ENCODE assay signal across 19 cellular contexts in the genomic region with DNA sequence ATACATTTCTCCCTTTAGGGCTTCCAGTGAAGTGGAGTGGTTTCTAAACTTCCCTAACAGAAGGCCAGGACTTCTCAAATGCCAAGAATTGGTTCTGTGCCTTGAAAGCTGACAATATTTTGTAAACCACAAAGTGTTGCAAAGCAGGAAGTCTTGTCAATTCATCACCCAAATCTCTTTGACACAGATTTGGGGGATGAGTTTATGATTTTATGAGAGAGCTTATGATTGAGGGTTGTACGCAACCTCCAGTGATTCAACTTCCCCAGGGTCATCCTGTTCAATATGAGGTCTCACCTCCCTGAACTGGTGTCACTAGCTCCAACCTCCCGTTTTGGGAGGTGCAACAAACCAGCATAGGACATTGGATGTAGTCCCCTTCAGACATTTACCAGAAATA.
A peak's percentile ranks its signal among the peaks of the same experiment; 100 is the strongest.
DNase-seq lines count a peak whose midpoint lies in the region; ATAC-seq, FAIRE-seq and TF ChIP-seq lines count a peak whose summit lies in the region.
"Had no signal": no experiment of that assay in that cellular context is flagged by ENCODE, and none has a peak within 500 bp of the region (broad histone marks: within the 10 kb centered on the region; RNA-seq: fewer than 3 reads in every experiment).

No MANE protein-coding gene starts in this region.

- FAIRE-seq in kidney (lab: Jason Lieb, UNC): no peak

- intact Hi-C loops in upper lobe of right lung (cut with DNase I): no loop called here
- intact Hi-C loops in kidney (cut with DNase I): no loop called here

- H3K9me3 ChIP-seq in RWPE2 (ENCODE audit: severe bottlenecking) (no peaks in the 10 kb centered on the region), upper lobe of right lung (no peaks in the 10 kb centered on the region), kidney (ENCODE audit: control insufficient read depth in 1 of 2, low read length in 2 of 2) (no peaks in the 10 kb centered on the region)
- H3K9me3 ChIP-seq: BLaER1, SJSA1 had no signal

- H3K36me3 ChIP-seq in RWPE2 (ENCODE audit: low read depth): no peaks in the 10 kb centered on the region
- H3K36me3 ChIP-seq in upper lobe of right lung: no peaks in the 10 kb centered on the region
- no peaks in the 10 kb centered on the region for H3K36me3 ChIP-seq in kidney (ENCODE audit: control insufficient read depth in 1 of 2, insufficient read depth in 2 of 2, low read length in 2 of 2)
- H3K36me3 ChIP-seq: BLaER1, SJSA1 had no signal

- ATAC-seq in RWPE2 (ENCODE audit: low read depth): peak; percentile 51; the same call in 2 of the 3 replicates
- ATAC-seq in upper lobe of right lung: peak; percentile 79
- no peak for ATAC-seq in GM18873 (IDR thresholded peaks at IDR 0.05; ENCODE audit: low FRiP score, unreplicated experiment)
- ATAC-seq: HCT116 had no signal

- H3K27ac ChIP-seq in HL-60 (replicated peaks): no peak overlapping the region
- H3K27ac ChIP-seq in RWPE2 (ENCODE audit: poor library complexity, severe bottlenecking): peak overlapping the region; percentile 36
- no peak overlapping the region for H3K27ac ChIP-seq in upper lobe of right lung
- no peak overlapping the region for H3K27ac ChIP-seq in kidney (ENCODE audit: low read depth in 2 of 2, low read length in 2 of 2)
- H3K27ac ChIP-seq: BLaER1, SJSA1 had no signal

- DNase-seq in HL-60 (ENCODE audit: low read depth in 1 of 2, low spot score in 1 of 2) (peak; percentile 16 to 57), MV-4-11 (lab: John Stamatoyannopoulos, UW) (peak; percentile 85), RWPE2 (ENCODE audit: low spot score) (no peak), upper lobe of right lung (no peak), midbrain (lab: John Stamatoyannopoulos, UW) (no peak), kidney (no peak)
- DNase-seq: COR-L47; DMS153; NCI-H1048; NCI-H146; NCI-H2081 treated with DMSO at 0.1 percent for 48 hours; NCI-H226; NCI-H526 treated with DMSO at 0.1 percent for 48 hours; NK-92 treated with Interleukin-12 subunit alpha and Interleukin-12 subunit beta, amount 100 ng/mL, for 24 hours; T1000 had no signal

- no peak for TF ChIP-seq CTCF in HL-60 (IDR thresholded peaks at IDR 0.05; ENCODE audit: insufficient read depth, low read length)
- no peak for TF ChIP-seq CTCF in RWPE2 (IDR thresholded peaks at IDR 0.05; ENCODE audit: poor library complexity, severe bottlenecking)
- no peak for TF ChIP-seq CTCF in upper lobe of right lung (IDR thresholded peaks at IDR 0.05)
- TF ChIP-seq CTCF in kidney (IDR thresholded peaks at IDR 0.05; ENCODE audit: borderline replicate concordance, extremely low read depth, insufficient read depth): no peak

- peaks cover 2% of the 10 kb centered on the region for H3K27me3 ChIP-seq in HL-60 (ENCODE audit: insufficient read depth, poor library complexity, severe bottlenecking)
- H3K27me3 ChIP-seq in RWPE2 (ENCODE audit: insufficient read depth, poor library complexity, severe bottlenecking): no peaks in the 10 kb centered on the region
- no peaks in the 10 kb centered on the region for H3K27me3 ChIP-seq in upper lobe of right lung
- H3K27me3 ChIP-seq: BLaER1 had no signal

- H3K9ac ChIP-seq in kidney (ENCODE audit: low read length in 2 of 2): no peak overlapping the region
- H3K9ac ChIP-seq: BLaER1 had no signal

- peaks cover 24% of the 10 kb centered on the region for H3K4me1 ChIP-seq in RWPE2 (ENCODE audit: insufficient read depth, poor library complexity, severe bottlenecking)
- no peaks in the 10 kb centered on the region for H3K4me1 ChIP-seq in upper lobe of right lung
- peaks cover 0 to 3% of the 10 kb centered on the region in 2 donors for H3K4me1 ChIP-seq in kidney (ENCODE audit: control insufficient read depth in 1 of 2, insufficient read depth in 1 of 2, low read depth in 1 of 2, low read length in 2 of 2)
- H3K4me1 ChIP-seq: BLaER1, SJSA1 had no signal

- H3K4me3 ChIP-seq in HL-60 (replicated peaks; ENCODE audit: insufficient read depth, low read length) (no peak overlapping the region), RWPE2 (ENCODE audit: severe bottlenecking) (no peak overlapping the region), upper lobe of right lung (no peak overlapping the region), kidney (ENCODE audit: low read length in 2 of 2) (no peak overlapping the region)
- H3K4me3 ChIP-seq: BLaER1, SJSA1 had no signal

Comparison
In these comparisons a context has a peak if more than half of its experiments do, and no peak if none do; other contexts are left out.
1. DNase-seq: peak in HL-60 (2 of 2) and MV-4-11 (single experiment); none in RWPE2 (single experiment), upper lobe of right lung (single experiment), midbrain (single experiment) and kidney (single experiment).